ENCODE assay signal across 17 cellular contexts in the genomic region with DNA sequence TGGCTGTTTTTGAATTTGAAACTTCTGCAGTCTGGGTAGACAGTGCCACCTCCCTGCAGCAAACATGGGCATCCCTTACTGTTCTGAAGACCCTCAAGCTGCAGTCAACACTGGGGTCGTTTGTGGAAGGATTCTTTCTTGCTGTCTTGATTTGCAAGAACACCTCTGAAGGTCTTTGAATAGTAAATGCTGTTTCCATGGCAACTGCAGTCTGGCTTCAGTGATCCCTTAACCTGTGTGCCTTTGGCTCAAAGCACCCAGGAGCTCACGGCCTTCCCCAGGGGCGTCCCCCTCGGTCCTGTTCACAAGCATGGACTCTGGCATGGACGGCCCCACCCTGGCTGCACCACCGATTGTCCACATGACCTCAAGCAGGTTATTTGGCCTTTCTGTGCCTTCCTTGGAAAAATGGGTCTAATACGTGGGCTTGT. TPM values are rescaled to one million over a fixed set of nuclear protein-coding genes. Genes with fewer than 3 reads are reported as not detected.
A peak's percentile ranks its signal among the peaks of the same experiment; 100 is the strongest.
DNase-seq lines count a peak whose midpoint lies in the region; ATAC-seq and TF ChIP-seq lines count a peak whose summit lies in the region.
"Had no signal": no experiment of that assay in that cellular context is flagged by ENCODE, and none has a peak within 500 bp of the region (broad histone marks: within the 10 kb centered on the region; RNA-seq: fewer than 3 reads in every experiment).

No MANE protein-coding gene starts in this region.

- CTCF ChIA-PET in GM10248 (lab: Yijun Ruan, JAX) = interaction anchor here (2.0 kb wide), 1 partner anchor 79 kb away, joined by 8 read pairs; no protein-coding TSS in a partner anchor
- CTCF ChIA-PET in HCT116 (lab: Charles Lee) = no interaction called here
- CTCF ChIA-PET in HEK293T (lab: Yijun Ruan, JAX) = no interaction called here

- TF ChIP-seq RAD21 in HCT116 (IDR thresholded peaks at IDR 0.05; ENCODE audit: low read depth) = peak; percentile 30; the same call in 1 of the 2 replicates

- peaks cover 6 to 9% of the 10 kb centered on the region in 2 experiments for H3K4me1 ChIP-seq in HCT116 (ENCODE audit: control insufficient read depth in 1 of 2, insufficient read depth in 2 of 2, low read length in 2 of 2)
- peaks cover 18 to 69% (median 53%) of the 10 kb centered on the region in 9 donors for H3K4me1 ChIP-seq in heart right ventricle

- H3K27me3 ChIP-seq in HCT116 (ENCODE audit: insufficient read depth, low read length) = 0 out of 2 replicates have a peak, but pooled peaks cover 3% of the 10 kb centered on the region
- no peaks in the 10 kb centered on the region for H3K27me3 ChIP-seq in heart right ventricle
- H3K27me3 ChIP-seq: Peyer's patch, sigmoid colon had no signal

- H3K9me2 ChIP-seq in HCT116 (ENCODE audit: insufficient read depth) = no peaks in the 10 kb centered on the region

- no peaks in the 10 kb centered on the region for H3K79me2 ChIP-seq in HCT116 (ENCODE audit: insufficient read depth, low read length)

- no peak overlapping the region for H3K4me2 ChIP-seq in HCT116 (ENCODE audit: low read length)

- no peak overlapping the region for H3K4me3 ChIP-seq in HCT116 (replicated peaks in 1 of 2; ENCODE audit: low read depth in 1 of 2, low read length in 2 of 2)
- no peak overlapping the region for H3K4me3 ChIP-seq in choroid plexus epithelial cell (ENCODE audit: low read depth, low read length)
- no peak overlapping the region for H3K4me3 ChIP-seq in heart right ventricle
- H3K4me3 ChIP-seq: Peyer's patch, sigmoid colon had no signal

- peaks cover 5% of the 10 kb centered on the region for H3K36me3 Mint-ChIP-seq in osteocyte (ENCODE audit: unreplicated experiment)
- H3K36me3 Mint-ChIP-seq: activated naive CD4-positive, alpha-beta T cell treated with anti-CD3 and anti-CD28 coated beads, Interleukin-2, amount 50 U/mL, for 24 hours had no signal

- no peak for ATAC-seq in HCT116
- no peak for ATAC-seq in heart right ventricle
- ATAC-seq: left colon; naive thymus-derived CD4-positive, alpha-beta T cell; stimulated activated effector memory CD8-positive, alpha-beta T cell treated with anti-CD3 and anti-CD28 coated beads, Interleukin-12 subunit alpha, Interleukin-12 subunit beta, amount 100 ng/mL, for 72 hours had no signal

- H3K9me3 Mint-ChIP-seq in osteocyte (ENCODE audit: unreplicated experiment) = no peaks in the 10 kb centered on the region
- H3K9me3 Mint-ChIP-seq: activated naive CD4-positive, alpha-beta T cell treated with anti-CD3 and anti-CD28 coated beads, Interleukin-2, amount 50 U/mL, for 24 hours; naive thymus-derived CD4-positive, alpha-beta T cell; stimulated activated effector memory CD8-positive, alpha-beta T cell treated with anti-CD3 and anti-CD28 coated beads, Interleukin-12 subunit alpha, Interleukin-12 subunit beta, amount 100 ng/mL, for 72 hours had no signal

- no peak for TF ChIP-seq POLR2A in HCT116 (IDR thresholded peaks at IDR 0.05; ENCODE audit: borderline replicate concordance, extremely low read depth, insufficient read depth, insufficient read length)

- no peak overlapping the region for H3K9ac ChIP-seq in HCT116 (ENCODE audit: low read length)

- no peaks in the 10 kb centered on the region for H4K20me1 ChIP-seq in HCT116 (ENCODE audit: insufficient read depth)

- DNase-seq in GM10248 (ENCODE audit: extremely low spot score) = peak; percentile 54
- no peak for DNase-seq in HCT116 (ENCODE audit: low read depth, low spot score)
- peak; percentile 13 for DNase-seq in choroid plexus epithelial cell (ENCODE audit: low read depth)
- DNase-seq in osteocyte (ENCODE audit: extremely low spot score, unreplicated experiment) = no peak
- DNase-seq in AG08396 (ENCODE audit: low spot score) = no peak
- no peak for DNase-seq in HEK293T (ENCODE audit: extremely low spot score)
- no peak for DNase-seq in heart right ventricle
- DNase-seq: activated CD4-positive, CD25-positive, alpha-beta regulatory T cell treated with anti-CD3 and anti-CD28 coated beads, Interleukin-2, amount 50 U/mL, for 72 hours; left colon; naive thymus-derived CD4-positive, alpha-beta T cell; NCI-H2107; sigmoid colon; stimulated activated CD4-positive, alpha-beta T cell treated with anti-CD3 and anti-CD28 coated beads, Interleukin-4, amount 100 ng/mL, for 4 hours had no signal

- intact Hi-C loops in HCT116 (cut with micrococcal nuclease) (no loop called here), heart right ventricle (cut with DNase I) (loop anchor here in 4 of 10 donors (5.0 to 10.0 kb wide), 4 partner anchors 38 to 81 kb away; partner anchors contain the start of genes LRRFIP1 (in 1 of the 4) and RAB17 (in 1 of the 4))

- no TSS peak for BruUV-seq in HCT116 (replicated peaks; lab: Mats Ljungman, UMichigan)

- RAD21 ChIA-PET in HCT116 (lab: Charles Lee; ENCODE audit: low non-redundant PET in 1 of 2, low total read pairs in 2 of 2, uncharacterized antibody in 2 of 2, unreplicated experiment in 2 of 2) = no interaction called here

- H3K4me1 Mint-ChIP-seq in osteocyte (ENCODE audit: unreplicated experiment) = peaks cover 37% of the 10 kb centered on the region

- no peak overlapping the region for H3K27ac Mint-ChIP-seq in osteocyte (ENCODE audit: unreplicated experiment)
- H3K27ac Mint-ChIP-seq: activated naive CD4-positive, alpha-beta T cell treated with anti-CD3 and anti-CD28 coated beads, Interleukin-2, amount 50 U/mL, for 24 hours; naive thymus-derived CD4-positive, alpha-beta T cell; stimulated activated effector memory CD8-positive, alpha-beta T cell treated with anti-CD3 and anti-CD28 coated beads, Interleukin-12 subunit alpha, Interleukin-12 subunit beta, amount 100 ng/mL, for 72 hours had no signal

- H2AFZ ChIP-seq in HCT116 (ENCODE audit: low read depth, low read length, poor library complexity, severe bottlenecking) = no peak overlapping the region

- H3K4me3 Mint-ChIP-seq in osteocyte (ENCODE audit: unreplicated experiment) = no peak overlapping the region
- H3K4me3 Mint-ChIP-seq: activated naive CD4-positive, alpha-beta T cell treated with anti-CD3 and anti-CD28 coated beads, Interleukin-2, amount 50 U/mL, for 24 hours; naive thymus-derived CD4-positive, alpha-beta T cell; stimulated activated effector memory CD8-positive, alpha-beta T cell treated with anti-CD3 and anti-CD28 coated beads, Interleukin-12 subunit alpha, Interleukin-12 subunit beta, amount 100 ng/mL, for 72 hours had no signal

- TF ChIP-seq CTCF in GM10248 (IDR thresholded peaks at IDR 0.05; ENCODE audit: control extremely low read depth, extremely low read depth, low read depth, missing control alignments) (no peak), HCT116 (IDR thresholded peaks at IDR 0.05 in 2 of 3, conservative IDR thresholded peaks at IDR 0.05 in 1 of 3; ENCODE audit: borderline replicate concordance in 1 of 3, insufficient read depth in 1 of 3, low read depth in 2 of 3, low read length in 2 of 3) (no peak), choroid plexus epithelial cell (conservative IDR thresholded peaks at IDR 0.05; ENCODE audit: low read depth, low read length) (peak; percentile 34), osteocyte (IDR thresholded peaks at IDR 0.05) (peak; percentile 35), heart right ventricle (IDR thresholded peaks at IDR 0.05) (peak in 3 of 9 donors; percentile 7 to 20 (median 17))

- no peaks in the 10 kb centered on the region for H3K27me3 Mint-ChIP-seq in osteocyte (ENCODE audit: unreplicated experiment)
- H3K27me3 Mint-ChIP-seq: activated naive CD4-positive, alpha-beta T cell treated with anti-CD3 and anti-CD28 coated beads, Interleukin-2, amount 50 U/mL, for 24 hours had no signal

- H3K27ac ChIP-seq in HCT116 (ENCODE audit: low read depth, low read length) (no peak overlapping the region), heart right ventricle (no peak overlapping the region)
- H3K27ac ChIP-seq: HL-60, Peyer's patch, sigmoid colon had no signal

- POLR2A ChIA-PET in GM10248 (lab: Yijun Ruan, JAX) (no interaction called here), HCT116 (lab: Charles Lee) (no interaction called here), HEK293T (lab: Yijun Ruan, JAX) (no interaction called here)

- 60 to 72% methylated on average over 7 of the region's 7 CpGs for WGBS in heart right ventricle, 2 donors

- H3K9me3 ChIP-seq in HCT116 (ENCODE audit: control insufficient read depth in 1 of 2, insufficient read depth in 1 of 2, low read depth in 1 of 2, low read length in 2 of 2) (no peaks in the 10 kb centered on the region), heart right ventricle (no peaks in the 10 kb centered on the region)
- H3K9me3 ChIP-seq: Peyer's patch, sigmoid colon had no signal

- H3K36me3 ChIP-seq in HCT116 (ENCODE audit: control insufficient read depth in 1 of 2, insufficient read depth in 2 of 2, low read length in 2 of 2) (no peaks in the 10 kb centered on the region), heart right ventricle (no peaks in the 10 kb centered on the region)
- H3K36me3 ChIP-seq: Peyer's patch, sigmoid colon had no signal

TF ChIP-seq in HEK293T, 16 proteins besides CTCF, POLR2A, EP300 and RAD21 (continues in another document):
- TF ChIP-seq ELF4 (IDR thresholded peaks at IDR 0.05) = no peak
- TF ChIP-seq TARDBP (IDR thresholded peaks at IDR 0.05) = no peak
- no peak for TF ChIP-seq PKNOX1 (IDR thresholded peaks at IDR 0.05)
- TF ChIP-seq LEF1 (IDR thresholded peaks at IDR 0.05; ENCODE audit: borderline replicate concordance) = no peak
- no peak for TF ChIP-seq NFRKB (IDR thresholded peaks at IDR 0.05)
- no peak for TF ChIP-seq ARNT (IDR thresholded peaks at IDR 0.05)
- TF ChIP-seq L3MBTL2 (conservative IDR thresholded peaks at IDR 0.05) = no peak
- no peak for TF ChIP-seq ZNF384 (IDR thresholded peaks at IDR 0.05)
- no peak for TF ChIP-seq HDGF (IDR thresholded peaks at IDR 0.05; ENCODE audit: borderline replicate concordance)
- no peak for TF ChIP-seq FOXA1 (IDR thresholded peaks at IDR 0.05)
- no peak for TF ChIP-seq SP1 (IDR thresholded peaks at IDR 0.05)
- no peak for TF ChIP-seq FOXK2 (IDR thresholded peaks at IDR 0.05)
- TF ChIP-seq SUZ12 (IDR thresholded peaks at IDR 0.05) = no peak
- TF ChIP-seq BHLHE40 (IDR thresholded peaks at IDR 0.05; ENCODE audit: borderline replicate concordance) = no peak
- TF ChIP-seq CTBP1 (IDR thresholded peaks at IDR 0.05; ENCODE audit: borderline replicate concordance) = no peak

RNA-seq across cellular contexts. Expression of gene LRRFIP1, which starts 38.3 kb away (rescaled TPM):
- total RNA-seq in HCT116 (2021; ENCODE audit: unreplicated experiment) (76.9 TPM), osteocyte (78.9 and 79.9 TPM in 2 replicates), heart right ventricle (100 to 1,000 TPM in 9 of 10 donors, 10 to 100 TPM in 1; 91.5 to 132 (median 112) TPM)
- polyA plus RNA-seq in HCT116 (2012) = 55.4 and 60.6 TPM in 2 replicates
- 100 to 1,000 TPM; 103 to 111 TPM for polyA plus RNA-seq in heart right ventricle

Comparison
In these comparisons a context has a peak if more than half of its experiments do, and no peak if none do; other contexts are left out.
1. DNase-seq: peak in GM10248 (single experiment) and choroid plexus epithelial cell (single experiment); none in HCT116 (single experiment), osteocyte (single experiment), AG08396 (single experiment), HEK293T (single experiment) and heart right ventricle (0 of 2).
2. CTCF ChIP-seq: peak in choroid plexus epithelial cell (single experiment) and osteocyte (single experiment); none in GM10248 (single experiment) and HCT116 (0 of 3).